9 cellular contexts compared by ENCODE assay signal in genomic region chr10:7411671-7412481, GRCh38. TPM values are rescaled to one million over a fixed set of nuclear protein-coding genes. Genes with fewer than 3 reads are reported as not detected.
A peak's percentile ranks its signal among the peaks of the same experiment; 100 is the strongest.
DNase-seq lines count a peak whose midpoint lies in the region; ATAC-seq and TF ChIP-seq lines count a peak whose summit lies in the region.
"Had no signal": no experiment of that assay in that cellular context is flagged by ENCODE, and none has a peak within 500 bp of the region (broad histone marks: within the 10 kb centered on the region; RNA-seq: fewer than 3 reads in every experiment).

No MANE protein-coding gene starts in this region.

- DNase-seq in T-helper 17 cell (peak in 1 of 3 donors; percentile 16), NCI-H748 treated with DMSO at 0.1 percent for 48 hours (lab: John Stamatoyannopoulos, UW) (no peak), EL (no peak), NCI-H345 treated with DMSO at 0.1 percent for 48 hours (lab: John Stamatoyannopoulos, UW; ENCODE audit: unreplicated experiment) (no peak)
- no peak for DNase-seq in effector memory CD4-positive, alpha-beta T cell
- DNase-seq: DMS79 had no signal

- H4K20me1 ChIP-seq in BLaER1, result no peaks in the 10 kb centered on the region

- H3K36me3 ChIP-seq in BLaER1, result 0 out of 2 replicates have a peak, but pooled peaks cover 5% of the 10 kb centered on the region
- H3K36me3 ChIP-seq in effector memory CD4-positive, alpha-beta T cell (ENCODE audit: control insufficient read depth, insufficient read depth, low read length), result no peaks in the 10 kb centered on the region
- no peaks in the 10 kb centered on the region for H3K36me3 ChIP-seq in neutrophil

- no peaks in the 10 kb centered on the region for H3K27me3 Mint-ChIP-seq in T-helper 17 cell

- H3K9me3 ChIP-seq in BLaER1, result no peaks in the 10 kb centered on the region
- H3K9me3 ChIP-seq in T-helper 17 cell (ENCODE audit: control insufficient read depth, low read length, poor library complexity, severe bottlenecking), result no peaks in the 10 kb centered on the region
- H3K9me3 ChIP-seq in effector memory CD4-positive, alpha-beta T cell (ENCODE audit: control insufficient read depth, low read length), result no peaks in the 10 kb centered on the region
- H3K9me3 ChIP-seq in neutrophil, result no peaks in the 10 kb centered on the region

- ATAC-seq in T-helper 17 cell (no peak), HG02870 (IDR thresholded peaks at IDR 0.05; ENCODE audit: unreplicated experiment) (no peak)

- H3K4me1 ChIP-seq in BLaER1 (peaks cover 37% of the 10 kb centered on the region), neutrophil (ENCODE audit: control insufficient read depth in 1 of 2, insufficient read depth in 1 of 2, low read depth in 1 of 2, low read length in 1 of 2) (peaks cover 58 to 62% of the 10 kb centered on the region in 2 experiments)
- H3K4me1 ChIP-seq in effector memory CD4-positive, alpha-beta T cell (ENCODE audit: control insufficient read depth, insufficient read depth, low read length, poor library complexity, severe bottlenecking), result peaks cover 36% of the 10 kb centered on the region

- no peaks in the 10 kb centered on the region for H3K36me3 Mint-ChIP-seq in T-helper 17 cell (ENCODE audit: low read depth)

- peaks cover 39% of the 10 kb centered on the region for H3K27me3 ChIP-seq in BLaER1
- H3K27me3 ChIP-seq in effector memory CD4-positive, alpha-beta T cell (replicated peaks; ENCODE audit: control insufficient read depth, insufficient read depth, low read length, poor library complexity, severe bottlenecking), result no peaks in the 10 kb centered on the region
- H3K27me3 ChIP-seq in neutrophil, result peaks cover 97% of the 10 kb centered on the region

- H3K27ac Mint-ChIP-seq in T-helper 17 cell, result peak overlapping the region; percentile 93

- peak overlapping the region; percentile 90 for H3K4me3 ChIP-seq in BLaER1
- H3K4me3 ChIP-seq in effector memory CD4-positive, alpha-beta T cell (ENCODE audit: insufficient read depth, low read depth, low read length, poor library complexity, severe bottlenecking), result peak overlapping the region; percentile 89
- H3K4me3 ChIP-seq in neutrophil (ENCODE audit: low read depth in 1 of 2, low read length in 1 of 2), result peak overlapping the region; percentile 19 to 69

- peak overlapping the region; percentile 41; the same call in 1 of the 2 replicates for H3K27ac ChIP-seq in BLaER1
- H3K27ac ChIP-seq in effector memory CD4-positive, alpha-beta T cell (ENCODE audit: insufficient read depth, low read length, poor library complexity, severe bottlenecking), result no peak overlapping the region
- H3K27ac ChIP-seq in neutrophil, result no peak overlapping the region

- H3K4me2 ChIP-seq in BLaER1, result peak overlapping the region; percentile 96

- no peak for TF ChIP-seq CTCF in neutrophil (IDR thresholded peaks at IDR 0.05)

- H3K9ac ChIP-seq in BLaER1, result no peak overlapping the region

- peak overlapping the region; percentile 98 for H3K4me3 Mint-ChIP-seq in T-helper 17 cell

- H3K4me1 Mint-ChIP-seq in T-helper 17 cell, result peaks cover 19% of the 10 kb centered on the region

RNA-seq across cellular contexts. Expression of gene SFMBT2, which starts 1.0 kb away (rescaled TPM):
- total RNA-seq in T-helper 17 cell, result 10 to 100 TPM; 18.2 to 19.4 TPM
